In genomic region chr11:130390071-130390758, GRCh38 we compare ENCODE assay signal across 9 cellular contexts. TPM values are rescaled to one million over a fixed set of nuclear protein-coding genes. Genes with fewer than 3 reads are reported as not detected.
A peak's percentile ranks its signal among the peaks of the same experiment; 100 is the strongest.
DNase-seq lines count a peak whose midpoint lies in the region; ATAC-seq and TF ChIP-seq lines count a peak whose summit lies in the region.
"Had no signal": no experiment of that assay in that cellular context is flagged by ENCODE, and none has a peak within 500 bp of the region (broad histone marks: within the 10 kb centered on the region; RNA-seq: fewer than 3 reads in every experiment).

No MANE protein-coding gene starts in this region.

- WGBS in H9 (ENCODE audit: extremely low coverage, insufficient read length, low lambda C conversion rate), result no CpG with 5 or more reads among the region's 12 CpGs
- 22 to 33% (median 28%) methylated on average over 12 of the region's 12 CpGs for WGBS in psoas muscle, 3 donors

- no peak for DNase-seq in H9
- DNase-seq in PC-9, result peak in 1 of 2 experiments; percentile 35
- DNase-seq in fibroblast of the conjunctiva (ENCODE audit: low read depth), result peak; percentile 67
- DNase-seq in psoas muscle, result no peak
- DNase-seq in activated CD4-positive, alpha-beta T cell treated with anti-CD3 and anti-CD28 coated beads, Interleukin-2, amount 50 U/mL, for 48 hours, result no peak
- DNase-seq in cerebellar nuclear complex (lab: John Stamatoyannopoulos, UW), result no peak

- H2AK5ac ChIP-seq in H9 (ENCODE audit: insufficient read length, low read length), result no peak overlapping the region

- H3K56ac ChIP-seq in H9 (ENCODE audit: insufficient read length, low read depth, low read length), result no peak overlapping the region

- H3K9me3 Mint-ChIP-seq in H9, result peaks cover 0 to under 1% of the 10 kb centered on the region in 2 experiments; a peak in 2 of 5 replicates
- H3K9me3 Mint-ChIP-seq: neural crest cell had no signal

- H3K18ac ChIP-seq in H9 (ENCODE audit: insufficient read length, low read depth, low read length), result no peak overlapping the region

- H3K9me2 ChIP-seq in PC-9 (ENCODE audit: insufficient read depth), result no peaks in the 10 kb centered on the region

- no TSS peak for BruUV-seq in PC-9 (replicated peaks; lab: Mats Ljungman, UMichigan)

- no peaks in the 10 kb centered on the region for H4K20me1 ChIP-seq in H9 (ENCODE audit: control insufficient read depth, insufficient read depth, insufficient read length)
- H4K20me1 ChIP-seq in PC-9 (ENCODE audit: insufficient read depth), result no peaks in the 10 kb centered on the region

- no peak overlapping the region for H3K14ac ChIP-seq in H9 (ENCODE audit: insufficient read depth, low read length)

- H3K36me3 ChIP-seq in PC-9 (ENCODE audit: low read depth) (no peaks in the 10 kb centered on the region), psoas muscle (ENCODE audit: insufficient read depth in 1 of 2, low read depth in 1 of 2) (no peaks in the 10 kb centered on the region)

- no peak overlapping the region for H3K4me3 Mint-ChIP-seq in H9
- H3K4me3 Mint-ChIP-seq: neural crest cell had no signal

- no peak overlapping the region for H3K4ac ChIP-seq in H9 (ENCODE audit: low read depth, low read length)

- ATAC-seq in psoas muscle (peak in 3 of 4 donors; percentile 28 to 80 (median 70)), GM21529 (IDR thresholded peaks at IDR 0.05; ENCODE audit: unreplicated experiment) (no peak), GM18868 (IDR thresholded peaks at IDR 0.05; ENCODE audit: unreplicated experiment) (no peak)

- H3K23me2 ChIP-seq in H9 (ENCODE audit: insufficient read length, low read depth, low read length, poor library complexity, severe bottlenecking), result no peaks in the 10 kb centered on the region

- no peak overlapping the region for H3K27ac ChIP-seq in H9 (ENCODE audit: insufficient read length, low read depth, low read length)
- H3K27ac ChIP-seq in PC-9, result no peak overlapping the region
- no peak overlapping the region for H3K27ac ChIP-seq in psoas muscle

- TF ChIP-seq CTCF in H9 (conservative IDR thresholded peaks at IDR 0.05) (peak; percentile 56), PC-9 (conservative IDR thresholded peaks at IDR 0.05) (peak; percentile 45; the same call in 1 of the 2 replicates), psoas muscle (IDR thresholded peaks at IDR 0.05) (peak; percentile 27)

- intact Hi-C loops in PC-9 (cut with micrococcal nuclease; ENCODE audit: unreplicated experiment) (loop anchor here (5.0 kb wide), 1 partner anchor 42 kb away; no protein-coding TSS in a partner anchor), psoas muscle (cut with DNase I) (no loop called here)

- H3K79me1 ChIP-seq in H9 (ENCODE audit: insufficient read depth, low read depth, low read length, poor library complexity, severe bottlenecking), result no peaks in the 10 kb centered on the region

- no peak overlapping the region for H2BK15ac ChIP-seq in H9 (ENCODE audit: low read depth, low read length)

- peaks cover 27 to 45% of the 10 kb centered on the region in 2 experiments for H3K4me1 Mint-ChIP-seq in H9

- no peak overlapping the region for H2BK12ac ChIP-seq in H9 (ENCODE audit: insufficient read length, low read depth, low read length)

- H3K4me2 ChIP-seq in H9 (ENCODE audit: insufficient read depth, insufficient read length, low read length) (no peak overlapping the region), PC-9 (no peak overlapping the region)

- H3K79me2 ChIP-seq in H9 (ENCODE audit: insufficient read depth, low read length) (no peaks in the 10 kb centered on the region), PC-9 (ENCODE audit: low read depth) (no peaks in the 10 kb centered on the region)

- no peak overlapping the region for H3K23ac ChIP-seq in H9 (ENCODE audit: insufficient read length, low read depth, low read length)

- H2AFZ ChIP-seq in H9 (ENCODE audit: low read length) (no peak overlapping the region), PC-9 (no peak overlapping the region)

- POLR2A ChIA-PET in PC-9 (lab: Charles Lee; ENCODE audit: unreplicated experiment), result no interaction called here

- H4K8ac ChIP-seq in H9 (replicated peaks; ENCODE audit: insufficient read length, low read depth, low read length), result no peak overlapping the region

- H2BK5ac ChIP-seq in H9 (ENCODE audit: insufficient read length, low read length), result no peak overlapping the region

- H2BK120ac ChIP-seq in H9 (ENCODE audit: low read depth, low read length, poor library complexity, severe bottlenecking), result no peak overlapping the region

- peaks cover 13% of the 10 kb centered on the region for H3K27me3 Mint-ChIP-seq in H9 (ENCODE audit: low read depth)

- no peak overlapping the region for H4K91ac ChIP-seq in H9 (ENCODE audit: insufficient read length, low read depth, low read length)

- H2BK20ac ChIP-seq in H9 (ENCODE audit: low read depth, low read length, poor library complexity, severe bottlenecking), result no peak overlapping the region

- no peak overlapping the region for H3K27ac Mint-ChIP-seq in H9

- H3K4me3 ChIP-seq in PC-9 (no peak overlapping the region), psoas muscle (no peak overlapping the region)

- CTCF ChIA-PET in PC-9 (lab: Charles Lee), result no interaction called here

- H3K9me3 ChIP-seq in H9 (ENCODE audit: control insufficient read depth, low read depth, low read length) (no peaks in the 10 kb centered on the region), PC-9 (ENCODE audit: insufficient read depth, low read depth) (no peaks in the 10 kb centered on the region), psoas muscle (no peaks in the 10 kb centered on the region)

- H3F3A ChIP-seq in PC-9 (ENCODE audit: insufficient read depth, low read depth), result no peaks in the 10 kb centered on the region

- H3K4me1 ChIP-seq in H9 (ENCODE audit: insufficient read depth, low read length), result peaks cover 5% of the 10 kb centered on the region; the same call in 1 of the 2 replicates
- H3K4me1 ChIP-seq in PC-9 (replicated peaks; ENCODE audit: insufficient read depth), result no peaks in the 10 kb centered on the region
- H3K4me1 ChIP-seq in psoas muscle, result peaks cover 3% of the 10 kb centered on the region

- no peak overlapping the region for H4K5ac ChIP-seq in H9 (ENCODE audit: insufficient read length, low read depth, low read length)

- no peak overlapping the region for H3K9ac ChIP-seq in H9 (ENCODE audit: extremely low read depth, insufficient read length, low read length)

- 0 out of 7 replicates have a peak, but pooled peaks cover 0 to 3% (median 0%) of the 10 kb centered on the region in 3 experiments for H3K36me3 Mint-ChIP-seq in H9 (ENCODE audit: insufficient read depth in 1 of 3, low read depth in 3 of 3)

- no peak overlapping the region for H3T11ph ChIP-seq in H9 (ENCODE audit: low read length)

- H3K27me3 ChIP-seq in H9 (ENCODE audit: insufficient read depth, low read length), result no peaks in the 10 kb centered on the region
- H3K27me3 ChIP-seq in PC-9 (ENCODE audit: insufficient read depth, low read depth), result peaks cover 28% of the 10 kb centered on the region
- H3K27me3 ChIP-seq in psoas muscle (ENCODE audit: insufficient read depth in 3 of 3, low read length in 2 of 3), result no peaks in the 10 kb centered on the region

RNA-seq across cellular contexts. Expression of gene ADAMTS8, which starts 38.2 kb away (rescaled TPM):
- total RNA-seq in H9 (2021) (4.9 and 5.0 TPM in 2 replicates), PC-9 (2021) (not detected in 2 replicates), psoas muscle (1 to 10 TPM in 1 of 4 donors, under 1 TPM in 2, not detected in 1; 0.14 to 1.2 (median 0.79) TPM)
- under 1 TPM; 0.12 to 0.42 (median 0.23) TPM for polyA plus RNA-seq in psoas muscle

RNA-seq across cellular contexts. Expression of gene ADAMTS15, which starts 58.2 kb away (rescaled TPM):
- total RNA-seq in H9 (2021) (1.3 and 1.5 TPM in 2 replicates), PC-9 (2021) (1.8 and 2.2 TPM in 2 replicates), psoas muscle (1 to 10 TPM; 1.5 to 2.2 (median 1.8) TPM)
- 1 to 10 TPM in 1 of 3 donors, under 1 TPM in 2; 0.66 to 3.1 (median 0.79) TPM for polyA plus RNA-seq in psoas muscle

Comparison
In these comparisons a context has a peak if more than half of its experiments do, and no peak if none do; other contexts are left out.
1. ATAC-seq: peak in psoas muscle (3 of 4); none in GM21529 (single experiment) and GM18868 (single experiment).
2. Peak in every context shown above with its lines, with median percentiles within 50 percentile points of each other: CTCF ChIP-seq.